ENCODE assay signal across 2 cellular contexts in the genomic region with DNA sequence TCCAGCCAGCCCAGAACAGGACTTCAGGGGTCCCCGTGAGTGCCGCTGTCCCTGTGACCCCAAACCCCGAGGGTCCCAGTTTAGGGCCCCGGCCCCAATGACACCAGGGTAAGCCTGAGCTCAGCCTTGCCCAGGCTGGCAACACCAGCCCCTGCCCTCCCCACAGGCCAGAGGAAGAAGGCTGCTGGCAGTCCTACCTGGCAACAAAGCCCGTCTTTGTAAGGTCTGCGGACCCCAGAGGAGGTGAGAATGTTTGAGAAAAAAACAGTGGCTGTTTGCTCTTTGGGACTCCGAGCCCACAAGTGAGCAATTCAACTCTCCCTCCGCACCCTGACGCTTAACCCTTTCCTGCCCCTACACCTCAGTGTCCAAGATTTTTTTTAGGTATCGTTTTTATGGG.
A peak's percentile ranks its signal among the peaks of the same experiment; 100 is the strongest.
TF ChIP-seq lines count a peak whose summit lies in the region.

No MANE protein-coding gene starts in this region.

TF ChIP-seq in GM12891, 5 proteins besides CTCF, POLR2A, EP300 and RAD21:
- no peak for TF ChIP-seq SPI1 (IDR thresholded peaks at IDR 0.05; ENCODE audit: low read depth, low read length)
- TF ChIP-seq POU2F2 (IDR thresholded peaks at IDR 0.05; ENCODE audit: low read depth, low read length), result 0 out of 2 replicates have a peak, but pooled peaks have one; percentile 4
- no peak for TF ChIP-seq PAX5 (IDR thresholded peaks at IDR 0.05; ENCODE audit: insufficient read depth, low read length, severe bottlenecking)

TF ChIP-seq in H1, 55 proteins besides CTCF, POLR2A, EP300 and RAD21:
- TF ChIP-seq CBX5 (IDR thresholded peaks at IDR 0.05; ENCODE audit: low read depth, low read length) (no peak), TBP (IDR thresholded peaks at IDR 0.05; ENCODE audit: low read depth, low read length) (no peak), CHD7 (IDR thresholded peaks at IDR 0.05; ENCODE audit: insufficient replicate concordance, low read length) (no peak), RBBP5 (IDR thresholded peaks at IDR 0.05; ENCODE audit: borderline replicate concordance, low read depth, low read length) (no peak), TAF7 (optimal IDR thresholded peaks at IDR 0.05; ENCODE audit: borderline replicate concordance, low read depth, low read length) (no peak), HDAC6 (IDR thresholded peaks at IDR 0.05; ENCODE audit: low read depth, low read length) (no peak), SP2 (IDR thresholded peaks at IDR 0.05; ENCODE audit: low read length) (no peak), RNF2 (IDR thresholded peaks at IDR 0.05; ENCODE audit: borderline replicate concordance, low read depth, low read length, missing control alignments, poor library complexity, severe bottlenecking) (no peak), SRF (IDR thresholded peaks at IDR 0.05; ENCODE audit: low read depth, low read length) (no peak), RFX5 (IDR thresholded peaks at IDR 0.05; ENCODE audit: borderline replicate concordance, low read depth, low read length) (peak; percentile 39; the same call in 1 of the 2 replicates), BACH1 (IDR thresholded peaks at IDR 0.05; ENCODE audit: low read length) (no peak), SAP30 (IDR thresholded peaks at IDR 0.05; ENCODE audit: insufficient read depth, insufficient replicate concordance, low read length) (peak; percentile 21), BRCA1 (IDR thresholded peaks at IDR 0.05; ENCODE audit: low read depth, low read length) (no peak), EGR1 (IDR thresholded peaks at IDR 0.05; ENCODE audit: borderline replicate concordance, low read depth, low read length) (no peak), YY1 (IDR thresholded peaks at IDR 0.05; ENCODE audit: low read depth, low read length) (no peak), CBX8 (IDR thresholded peaks at IDR 0.05; ENCODE audit: borderline replicate concordance, low read depth, low read length) (no peak), KDM5A (IDR thresholded peaks at IDR 0.05; ENCODE audit: low read length) (no peak), POLR2AphosphoS5 (IDR thresholded peaks at IDR 0.05; ENCODE audit: low read depth, low read length) (0 out of 2 replicates have a peak, but pooled peaks have one; percentile 13), CTBP2 (IDR thresholded peaks at IDR 0.05; ENCODE audit: borderline replicate concordance, insufficient read depth, insufficient read length, low read length) (no peak), TEAD4 (IDR thresholded peaks at IDR 0.05; ENCODE audit: low read depth, low read length) (no peak), ASH2L (IDR thresholded peaks at IDR 0.05; ENCODE audit: low read length) (no peak), CHD1 (IDR thresholded peaks at IDR 0.05; ENCODE audit: low read depth, low read length) (peak; percentile 30; the same call in 1 of the 2 replicates)
- TF ChIP-seq, protein P1, sequence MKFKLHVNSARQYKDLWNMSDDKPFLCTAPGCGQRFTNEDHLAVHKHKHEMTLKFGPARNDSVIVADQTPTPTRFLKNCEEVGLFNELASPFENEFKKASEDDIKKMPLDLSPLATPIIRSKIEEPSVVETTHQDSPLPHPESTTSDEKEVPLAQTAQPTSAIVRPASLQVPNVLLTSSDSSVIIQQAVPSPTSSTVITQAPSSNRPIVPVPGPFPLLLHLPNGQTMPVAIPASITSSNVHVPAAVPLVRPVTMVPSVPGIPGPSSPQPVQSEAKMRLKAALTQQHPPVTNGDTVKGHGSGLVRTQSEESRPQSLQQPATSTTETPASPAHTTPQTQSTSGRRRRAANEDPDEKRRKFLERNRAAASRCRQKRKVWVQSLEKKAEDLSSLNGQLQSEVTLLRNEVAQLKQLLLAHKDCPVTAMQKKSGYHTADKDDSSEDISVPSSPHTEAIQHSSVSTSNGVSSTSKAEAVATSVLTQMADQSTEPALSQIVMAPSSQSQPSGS (IDR thresholded peaks at IDR 0.05; ENCODE audit: low read length), result 0 out of 2 replicates have a peak, but pooled peaks have one; percentile 31
